Comparison of ENCODE assay signal across 10 cellular contexts in the genomic region with DNA sequence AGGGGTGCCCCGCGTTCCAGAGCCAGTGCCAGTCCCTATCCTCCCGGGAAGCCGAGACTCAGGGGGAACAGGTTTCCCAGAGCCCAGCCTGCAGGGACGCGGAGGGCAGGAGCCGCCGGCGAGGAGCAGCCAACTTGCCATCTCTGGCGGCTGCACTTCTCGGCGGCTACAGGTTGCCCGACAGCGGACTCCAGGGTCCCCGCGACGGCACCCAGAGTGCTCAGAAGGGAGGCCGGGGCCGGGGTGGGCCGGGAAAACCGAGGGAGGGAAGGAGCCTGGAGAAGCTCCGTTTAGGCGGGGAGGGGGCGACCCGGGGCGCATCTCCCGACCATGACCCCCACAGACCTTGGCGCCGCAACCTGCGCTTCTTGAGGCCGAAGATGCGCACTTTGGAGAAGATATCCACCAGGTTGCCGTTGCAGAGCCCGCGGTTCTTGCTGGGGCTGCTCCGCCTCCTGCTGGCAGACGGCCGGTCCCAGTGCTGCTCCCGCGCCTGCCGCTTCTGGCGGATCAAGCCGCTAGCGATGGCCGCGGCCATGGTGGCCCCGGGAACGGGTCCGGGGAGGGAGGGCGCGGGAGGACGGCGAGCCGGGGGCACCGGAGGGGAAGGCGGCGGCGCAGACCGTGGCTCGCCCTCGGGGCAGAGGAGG.
A peak's percentile ranks its signal among the peaks of the same experiment; 100 is the strongest.
DNase-seq lines count a peak whose midpoint lies in the region; ATAC-seq and TF ChIP-seq lines count a peak whose summit lies in the region.
"Had no signal": no experiment of that assay in that cellular context is flagged by ENCODE, and none has a peak within 500 bp of the region (broad histone marks: within the 10 kb centered on the region; RNA-seq: fewer than 3 reads in every experiment).

No MANE protein-coding gene starts in this region.

- no peak overlapping the region for H3K27ac Mint-ChIP-seq in progenitor cell of endocrine pancreas

- TF ChIP-seq CTCF in GM10248 (IDR thresholded peaks at IDR 0.05; ENCODE audit: control extremely low read depth, extremely low read depth, low read depth, missing control alignments) (no peak), foreskin fibroblast (IDR thresholded peaks at IDR 0.05; ENCODE audit: low read depth, low read length) (no peak), progenitor cell of endocrine pancreas (IDR thresholded peaks at IDR 0.05; ENCODE audit: unreplicated experiment) (peak; percentile 56)

- no peaks in the 10 kb centered on the region for H3K36me3 Mint-ChIP-seq in progenitor cell of endocrine pancreas (ENCODE audit: insufficient read depth)

- peaks cover 2% of the 10 kb centered on the region for H3K4me1 Mint-ChIP-seq in progenitor cell of endocrine pancreas (ENCODE audit: low read depth)

- peak; percentile 15 for DNase-seq in GM10248 (ENCODE audit: extremely low spot score)
- peak; percentile 82 for DNase-seq in NCI-H748 (lab: John Stamatoyannopoulos, UW; ENCODE audit: unreplicated experiment)
- DNase-seq in foreskin fibroblast: peak; percentile 21 to 63
- no peak for DNase-seq in progenitor cell of endocrine pancreas (ENCODE audit: low spot score, unreplicated experiment)
- DNase-seq in midbrain (lab: John Stamatoyannopoulos, UW): no peak
- DNase-seq in stimulated activated CD4-positive, alpha-beta T cell treated with anti-CD3 and anti-CD28 coated beads, Interleukin-2, amount 100 ng/mL, for 48 hours: no peak
- DNase-seq: activated CD4-positive, alpha-beta T cell treated with anti-CD3 and anti-CD28 coated beads, Interleukin-2, amount 50 U/mL, for 4 hours had no signal

- POLR2A ChIA-PET in GM10248 (lab: Yijun Ruan, JAX): no interaction called here

- CTCF ChIA-PET in GM10248 (lab: Yijun Ruan, JAX): no interaction called here

- H3K27me3 Mint-ChIP-seq in progenitor cell of endocrine pancreas: peaks cover 77% of the 10 kb centered on the region

- H3K4me3 ChIP-seq in foreskin fibroblast (ENCODE audit: low read depth in 1 of 2, low read length in 2 of 2): no peak overlapping the region
- H3K4me3 ChIP-seq: mucosa of descending colon had no signal

- peak overlapping the region; percentile 66 for H3K4me3 Mint-ChIP-seq in progenitor cell of endocrine pancreas (ENCODE audit: low read depth)

- ATAC-seq in HG02588 (IDR thresholded peaks at IDR 0.05; ENCODE audit: unreplicated experiment) (no peak), HG03097 (IDR thresholded peaks at IDR 0.05; ENCODE audit: low FRiP score, unreplicated experiment) (no peak)
- ATAC-seq: mucosa of descending colon had no signal

- no peaks in the 10 kb centered on the region for H3K9me3 Mint-ChIP-seq in progenitor cell of endocrine pancreas (ENCODE audit: low read depth)

Comparison
In these comparisons a context has a peak if more than half of its experiments do, and no peak if none do; other contexts are left out.
1. DNase-seq: peak in GM10248 (single experiment), NCI-H748 (single experiment) and foreskin fibroblast (2 of 2); none in progenitor cell of endocrine pancreas (single experiment), midbrain (single experiment) and stimulated activated CD4-positive, alpha-beta T cell treated with anti-CD3 and anti-CD28 coated beads, Interleukin-2, amount 100 ng/mL, for 48 hours (0 of 2).